ENCODE assay signal across 9 cellular contexts in genomic region chr15:58357529-58358476, GRCh38.
DNase-seq lines count a peak whose midpoint lies in the region; ATAC-seq and TF ChIP-seq lines count a peak whose summit lies in the region.
"Had no signal": no experiment of that assay in that cellular context is flagged by ENCODE, and none has a peak within 500 bp of the region (broad histone marks: within the 10 kb centered on the region; RNA-seq: fewer than 3 reads in every experiment).

No MANE protein-coding gene starts in this region.

- no peaks in the 10 kb centered on the region for H3K9me3 ChIP-seq in SK-N-SH

- 73% methylated on average over 9 of the region's 9 CpGs for WGBS in SK-N-SH (ENCODE audit: low lambda C conversion rate)

- no peak for TF ChIP-seq RAD21 in SK-N-SH (IDR thresholded peaks at IDR 0.05; ENCODE audit: low read length)

- peak; percentile 67 for DNase-seq in activated CD8-positive, alpha-beta memory T cell treated with anti-CD3 and anti-CD28 coated beads for 24 hours
- DNase-seq in activated CD8-positive, alpha-beta memory T cell treated with anti-CD3 and anti-CD28 coated beads, Interleukin-2, amount 50 U/mL, for 4 hours: no peak
- DNase-seq in activated T-cell treated with anti-CD3 and anti-CD28 coated beads, Interleukin-2, amount 50 U/mL, for 72 hours: peak; percentile 28 to 60
- peak; percentile 27 for DNase-seq in fibroblast of mammary gland (ENCODE audit: low read depth)
- no peak for DNase-seq in foreskin melanocyte
- DNase-seq in Ammon's horn (ENCODE audit: low spot score): no peak
- no peak for DNase-seq in SK-N-SH

- H3K4me3 ChIP-seq in fibroblast of mammary gland (ENCODE audit: control insufficient read depth, low read depth, low read length): no peak overlapping the region
- no peak overlapping the region for H3K4me3 ChIP-seq in SK-N-SH (ENCODE audit: low read depth in 2 of 2, low read length in 1 of 2)
- H3K4me3 ChIP-seq: cardiac muscle cell had no signal

- TF ChIP-seq CTCF in fibroblast of mammary gland (conservative IDR thresholded peaks at IDR 0.05; ENCODE audit: control insufficient read depth, insufficient read depth, low read depth, low read length) (no peak), SK-N-SH (IDR thresholded peaks at IDR 0.05) (no peak)

- no peaks in the 10 kb centered on the region for H3K79me2 ChIP-seq in SK-N-SH (ENCODE audit: insufficient read depth)

- H3K36me3 Mint-ChIP-seq in activated T-cell treated with anti-CD3 and anti-CD28 coated beads, Interleukin-2, amount 50 U/mL, for 72 hours (ENCODE audit: insufficient read depth in 2 of 2): no peaks in the 10 kb centered on the region
- H3K36me3 Mint-ChIP-seq in stimulated activated naive CD8-positive, alpha-beta T cell treated with anti-CD3 and anti-CD28 coated beads, Interleukin-15, Interleukin-2, amounts not matched to agents 100 ng/mL and 50 ng/mL, for 24 hours (ENCODE audit: low read depth): no peaks in the 10 kb centered on the region

- H3K4me1 ChIP-seq in SK-N-SH (ENCODE audit: control insufficient read depth in 1 of 2, insufficient read depth in 2 of 2, low read depth in 1 of 2, low read length in 1 of 2): no peaks in the 10 kb centered on the region; a peak in 1 of 4 replicates

- no peaks in the 10 kb centered on the region for H4K20me1 ChIP-seq in SK-N-SH (ENCODE audit: insufficient read depth)

- no peaks in the 10 kb centered on the region for H3K36me3 ChIP-seq in SK-N-SH (replicated peaks in 1 of 2; ENCODE audit: control insufficient read depth in 1 of 2, insufficient read depth in 2 of 2, low read length in 1 of 2)
- H3K36me3 ChIP-seq: cardiac muscle cell had no signal

- H2AFZ ChIP-seq in SK-N-SH (ENCODE audit: low read depth): no peak overlapping the region

- H3F3A ChIP-seq in SK-N-SH (replicated peaks; ENCODE audit: insufficient read depth): no peaks in the 10 kb centered on the region

- H3K4me1 Mint-ChIP-seq in activated T-cell treated with anti-CD3 and anti-CD28 coated beads, Interleukin-2, amount 50 U/mL, for 72 hours (ENCODE audit: low read depth): peaks cover 48% of the 10 kb centered on the region
- peaks cover 66% of the 10 kb centered on the region for H3K4me1 Mint-ChIP-seq in stimulated activated naive CD8-positive, alpha-beta T cell treated with anti-CD3 and anti-CD28 coated beads, Interleukin-15, Interleukin-2, amounts not matched to agents 100 ng/mL and 50 ng/mL, for 24 hours (ENCODE audit: low read depth)

- no peaks in the 10 kb centered on the region for H3K9me2 ChIP-seq in SK-N-SH

- peak overlapping the region; percentile 8 to 73 for H3K4me3 Mint-ChIP-seq in activated T-cell treated with anti-CD3 and anti-CD28 coated beads, Interleukin-2, amount 50 U/mL, for 72 hours
- H3K4me3 Mint-ChIP-seq in stimulated activated naive CD8-positive, alpha-beta T cell treated with anti-CD3 and anti-CD28 coated beads, Interleukin-15, Interleukin-2, amounts not matched to agents 100 ng/mL and 50 ng/mL, for 24 hours: peak overlapping the region; percentile 67

- CTCF ChIA-PET in SK-N-SH (lab: Yijun Ruan, JAX): interaction anchor here (0.8 kb wide), 1 partner anchor 24 kb away, joined by 3 read pairs; no protein-coding TSS in a partner anchor

- H3K9me3 Mint-ChIP-seq in activated T-cell treated with anti-CD3 and anti-CD28 coated beads, Interleukin-2, amount 50 U/mL, for 72 hours: no peaks in the 10 kb centered on the region
- no peaks in the 10 kb centered on the region for H3K9me3 Mint-ChIP-seq in stimulated activated naive CD8-positive, alpha-beta T cell treated with anti-CD3 and anti-CD28 coated beads, Interleukin-15, Interleukin-2, amounts not matched to agents 100 ng/mL and 50 ng/mL, for 24 hours

- POLR2A ChIA-PET in SK-N-SH (lab: Yijun Ruan, JAX): no interaction called here

- no peak overlapping the region for H3K27ac ChIP-seq in SK-N-SH (ENCODE audit: low read depth in 2 of 2, low read length in 1 of 2)
- H3K27ac ChIP-seq: cardiac muscle cell had no signal

- H3K9ac ChIP-seq in SK-N-SH: no peak overlapping the region

- ATAC-seq in activated T-cell treated with anti-CD3 and anti-CD28 coated beads, Interleukin-2, amount 50 U/mL, for 72 hours (replicated peaks in 1 of 2): peak; percentile 81 to 85

- H3K4me2 ChIP-seq in SK-N-SH: no peak overlapping the region

- H3K27me3 Mint-ChIP-seq in activated T-cell treated with anti-CD3 and anti-CD28 coated beads, Interleukin-2, amount 50 U/mL, for 72 hours (ENCODE audit: low read depth): no peaks in the 10 kb centered on the region
- no peaks in the 10 kb centered on the region for H3K27me3 Mint-ChIP-seq in stimulated activated naive CD8-positive, alpha-beta T cell treated with anti-CD3 and anti-CD28 coated beads, Interleukin-15, Interleukin-2, amounts not matched to agents 100 ng/mL and 50 ng/mL, for 24 hours

- TF ChIP-seq EP300 in SK-N-SH (IDR thresholded peaks at IDR 0.05; ENCODE audit: borderline replicate concordance in 1 of 2, low read depth in 1 of 2, low read length in 1 of 2): no peak

- H3K27me3 ChIP-seq in SK-N-SH (ENCODE audit: insufficient read depth): peaks cover 12% of the 10 kb centered on the region; the same call in 1 of the 2 replicates
- H3K27me3 ChIP-seq: cardiac muscle cell had no signal

- peak overlapping the region; percentile 68 for H3K27ac Mint-ChIP-seq in activated T-cell treated with anti-CD3 and anti-CD28 coated beads, Interleukin-2, amount 50 U/mL, for 72 hours
- peak overlapping the region; percentile 80 for H3K27ac Mint-ChIP-seq in stimulated activated naive CD8-positive, alpha-beta T cell treated with anti-CD3 and anti-CD28 coated beads, Interleukin-15, Interleukin-2, amounts not matched to agents 100 ng/mL and 50 ng/mL, for 24 hours

TF ChIP-seq in SK-N-SH, 30 proteins besides CTCF, POLR2A, EP300 and RAD21:
- no peak for TF ChIP-seq TCF12 (IDR thresholded peaks at IDR 0.05)
- no peak for TF ChIP-seq FOXJ3 (CRISPR knock-in tag; IDR thresholded peaks at IDR 0.05)
- TF ChIP-seq IRF3 (IDR thresholded peaks at IDR 0.05; ENCODE audit: low read depth, low read length): no peak
- TF ChIP-seq EZH2phosphoT487 (IDR thresholded peaks at IDR 0.05; ENCODE audit: borderline replicate concordance, low read depth): no peak
- TF ChIP-seq SIN3A (IDR thresholded peaks at IDR 0.05; ENCODE audit: borderline replicate concordance, low read depth, low read length): no peak
- no peak for TF ChIP-seq ZBTB33 (IDR thresholded peaks at IDR 0.05; ENCODE audit: borderline replicate concordance, low read depth)
- TF ChIP-seq TEAD4 (IDR thresholded peaks at IDR 0.05; ENCODE audit: borderline replicate concordance, insufficient read depth): no peak
- no peak for TF ChIP-seq USF1 (IDR thresholded peaks at IDR 0.05; ENCODE audit: borderline replicate concordance, low read depth)
- no peak for TF ChIP-seq NRF1 (IDR thresholded peaks at IDR 0.05; ENCODE audit: low read depth, low read length)
- TF ChIP-seq GABPA (IDR thresholded peaks at IDR 0.05; ENCODE audit: low read depth): no peak
- TF ChIP-seq MAX (IDR thresholded peaks at IDR 0.05; ENCODE audit: low read depth): no peak
- no peak for TF ChIP-seq RCOR1 (IDR thresholded peaks at IDR 0.05; ENCODE audit: low read length)
- no peak for TF ChIP-seq POLR2AphosphoS5 (IDR thresholded peaks at IDR 0.05; ENCODE audit: low read depth, low read length)

Comparison
In these comparisons a context has a peak if more than half of its experiments do, and no peak if none do; other contexts are left out.
1. DNase-seq: peak in activated CD8-positive, alpha-beta memory T cell treated with anti-CD3 and anti-CD28 coated beads for 24 hours (single experiment), activated T-cell treated with anti-CD3 and anti-CD28 coated beads, Interleukin-2, amount 50 U/mL, for 72 hours (2 of 2) and fibroblast of mammary gland (single experiment); none in activated CD8-positive, alpha-beta memory T cell treated with anti-CD3 and anti-CD28 coated beads, Interleukin-2, amount 50 U/mL, for 4 hours (single experiment), foreskin melanocyte (single experiment), Ammon's horn (single experiment) and SK-N-SH (single experiment).